Comparison of ENCODE assay signal across 18 cellular contexts in the genomic region with DNA sequence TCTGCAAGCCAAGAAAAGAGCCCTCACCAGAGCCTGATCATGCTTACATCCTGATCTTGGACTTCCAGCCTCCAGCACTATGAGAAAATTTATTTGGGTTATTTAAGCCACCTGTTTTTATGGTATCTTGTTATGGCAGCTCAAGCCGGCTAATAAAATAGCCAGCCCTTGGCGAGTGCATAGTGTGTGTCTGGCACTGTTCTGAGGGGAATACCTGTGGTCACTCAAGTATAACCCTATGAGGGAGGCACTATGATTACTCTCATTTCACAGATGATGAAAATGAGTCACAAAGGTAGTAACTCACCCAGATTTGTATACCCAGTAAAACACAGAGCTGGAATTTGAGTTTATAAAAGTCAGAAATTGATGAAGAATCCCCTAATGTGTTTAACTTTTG.
A peak's percentile ranks its signal among the peaks of the same experiment; 100 is the strongest.
DNase-seq lines count a peak whose midpoint lies in the region; ATAC-seq, FAIRE-seq and TF ChIP-seq lines count a peak whose summit lies in the region.
"Had no signal": no experiment of that assay in that cellular context is flagged by ENCODE, and none has a peak within 500 bp of the region (broad histone marks: within the 10 kb centered on the region; RNA-seq: fewer than 3 reads in every experiment).

No MANE protein-coding gene starts in this region.

- H3K4me1 Mint-ChIP-seq in Calu3 (ENCODE audit: low read depth, unreplicated experiment), result peaks cover 29% of the 10 kb centered on the region
- H3K4me1 Mint-ChIP-seq: activated CD4-positive, alpha-beta T cell treated with anti-CD3 and anti-CD28 coated beads, Interleukin-2, amount 10 ng/mL, durations not matched to agents 24 days and 14 days; CD14-positive monocyte had no signal

- CTCF ChIA-PET in Calu3 (lab: Charles Lee) (no interaction called here), PC-3 (lab: Charles Lee) (interaction anchor here (0.6 kb wide), 1 partner anchor 1227 kb away, joined by 3 read pairs; no protein-coding TSS in a partner anchor)

- no peaks in the 10 kb centered on the region for H3K9me3 Mint-ChIP-seq in Calu3 (ENCODE audit: low read depth, unreplicated experiment)
- H3K9me3 Mint-ChIP-seq: activated CD4-positive, alpha-beta T cell treated with anti-CD3 and anti-CD28 coated beads, Interleukin-2, amount 10 ng/mL, durations not matched to agents 24 days and 14 days; CD14-positive monocyte had no signal

- POLR2A ChIA-PET in PC-3 (lab: Charles Lee; ENCODE audit: unreplicated experiment), result interaction anchor here (0.6 kb wide), 2 partner anchors 21 to 26 kb away, joined by 3 to 4 read pairs; no protein-coding TSS in a partner anchor

- DNase-seq in Calu3, result no peak
- peak; percentile 55 for DNase-seq in PC-3
- peak; percentile 23 for DNase-seq in kidney glomerular epithelial cell (lab: John Stamatoyannopoulos, UW)
- no peak for DNase-seq in NCI-H1092 treated with DMSO at 0.1 percent for 48 hours (lab: John Stamatoyannopoulos, UW)
- no peak for DNase-seq in neuronal stem cell (ENCODE audit: low spot score)
- no peak for DNase-seq in NCI-H345 treated with DMSO at 0.1 percent for 48 hours (lab: John Stamatoyannopoulos, UW; ENCODE audit: unreplicated experiment)
- DNase-seq in GM19239 (ENCODE audit: insufficient read length, low spot score), result no peak
- DNase-seq: activated CD4-positive, alpha-beta T cell treated with anti-CD3 and anti-CD28 coated beads, Interleukin-2, amount 10 ng/mL, durations not matched to agents 24 days and 14 days; DMS153; dorsolateral prefrontal cortex; left ventricle myocardium superior; MV-4-11; NCI-H2029; NCI-H446 treated with DMSO at 0.1 percent for 48 hours had no signal

- no peak overlapping the region for H2BK15ac ChIP-seq in neuronal stem cell (ENCODE audit: low read length)

- H2BK5ac ChIP-seq in neuronal stem cell (ENCODE audit: low read length), result no peak overlapping the region

- no peak overlapping the region for H4K8ac ChIP-seq in neuronal stem cell (ENCODE audit: low read depth, low read length)

- no peak overlapping the region for H3K4me2 ChIP-seq in PC-3 (ENCODE audit: low read length)
- H3K4me2 ChIP-seq in neuronal stem cell (ENCODE audit: insufficient read depth, low read length, poor library complexity, severe bottlenecking), result no peak overlapping the region

- H3K4me3 Mint-ChIP-seq in Calu3 (ENCODE audit: low read depth, unreplicated experiment), result no peak overlapping the region
- H3K4me3 Mint-ChIP-seq: activated CD4-positive, alpha-beta T cell treated with anti-CD3 and anti-CD28 coated beads, Interleukin-2, amount 10 ng/mL, durations not matched to agents 24 days and 14 days; CD14-positive monocyte had no signal

- no peaks in the 10 kb centered on the region for H3K36me3 Mint-ChIP-seq in Calu3 (ENCODE audit: insufficient read depth, unreplicated experiment)
- H3K36me3 Mint-ChIP-seq: CD14-positive monocyte had no signal

- no peak for FAIRE-seq in GM19239 (lab: Jason Lieb, UNC)

- no peaks in the 10 kb centered on the region for H4K20me1 ChIP-seq in PC-3 (ENCODE audit: low read length)

- no peak overlapping the region for H3K14ac ChIP-seq in neuronal stem cell (ENCODE audit: low read length)

- intact Hi-C loops in Calu3 (cut with micrococcal nuclease; ENCODE audit: unreplicated experiment), result loop anchor here (5.0 kb wide), 1 partner anchor 161 kb away; no protein-coding TSS in a partner anchor
- intact Hi-C loops in PC-3 (cut with micrococcal nuclease), result loop anchor here (10.0 kb wide), 1 partner anchor 551 kb away; no protein-coding TSS in a partner anchor

- H3K27me3 Mint-ChIP-seq in Calu3 (ENCODE audit: unreplicated experiment), result no peaks in the 10 kb centered on the region
- H3K27me3 Mint-ChIP-seq: activated CD4-positive, alpha-beta T cell treated with anti-CD3 and anti-CD28 coated beads, Interleukin-2, amount 10 ng/mL, durations not matched to agents 24 days and 14 days had no signal

- no peak overlapping the region for H2AK5ac ChIP-seq in neuronal stem cell (ENCODE audit: low read depth, low read length)

- no peak overlapping the region for H3K4ac ChIP-seq in neuronal stem cell (ENCODE audit: low read length)

- no peak overlapping the region for H2AFZ ChIP-seq in PC-3 (ENCODE audit: low read length)
- no peak overlapping the region for H2AFZ ChIP-seq in neuronal stem cell (ENCODE audit: low read length)

- H3K27ac ChIP-seq in PC-3 (ENCODE audit: low read length) (no peak overlapping the region), neuronal stem cell (replicated peaks; ENCODE audit: low read length) (no peak overlapping the region)
- H3K27ac ChIP-seq: dorsolateral prefrontal cortex, suprapubic skin had no signal

- WGBS in neuronal stem cell (ENCODE audit: extremely low coverage in 2 of 2, insufficient read length in 2 of 2, insufficient replicate concordance in 1 of 2), 2 donors, result no CpG with 5 or more reads among the region's 2 CpGs

- H3K79me2 ChIP-seq in PC-3 (ENCODE audit: low read length), result no peaks in the 10 kb centered on the region

- no peaks in the 10 kb centered on the region for H3K79me1 ChIP-seq in neuronal stem cell (ENCODE audit: low read depth, low read length)

- no peaks in the 10 kb centered on the region for H3K36me3 ChIP-seq in PC-3 (ENCODE audit: low read depth, low read length)
- no peaks in the 10 kb centered on the region for H3K36me3 ChIP-seq in neuronal stem cell (replicated peaks in 1 of 2; ENCODE audit: control insufficient read depth in 2 of 2, insufficient read depth in 2 of 2, low read length in 2 of 2)
- H3K36me3 ChIP-seq: suprapubic skin had no signal

- H4K91ac ChIP-seq in neuronal stem cell (ENCODE audit: low read depth, low read length, poor library complexity), result no peak overlapping the region

- no peaks in the 10 kb centered on the region for H3K27me3 ChIP-seq in PC-3 (ENCODE audit: low read length)
- no peaks in the 10 kb centered on the region for H3K27me3 ChIP-seq in neuronal stem cell (ENCODE audit: control insufficient read depth in 3 of 3, insufficient read depth in 3 of 3, low read depth in 1 of 3, low read length in 3 of 3)
- H3K27me3 ChIP-seq: suprapubic skin had no signal

- no peaks in the 10 kb centered on the region for H3F3A ChIP-seq in PC-3 (ENCODE audit: low read length, unreplicated experiment)

- no peak overlapping the region for H3K18ac ChIP-seq in neuronal stem cell (ENCODE audit: low read length)

- peak overlapping the region; percentile 24 for H3K27ac Mint-ChIP-seq in Calu3 (ENCODE audit: unreplicated experiment)
- H3K27ac Mint-ChIP-seq: activated CD4-positive, alpha-beta T cell treated with anti-CD3 and anti-CD28 coated beads, Interleukin-2, amount 10 ng/mL, durations not matched to agents 24 days and 14 days; CD14-positive monocyte had no signal

- H3K23ac ChIP-seq in neuronal stem cell (ENCODE audit: low read depth, low read length, poor library complexity), result no peak overlapping the region

- H3K4me1 ChIP-seq in PC-3 (ENCODE audit: insufficient read depth, low read length) (peaks cover 3% of the 10 kb centered on the region; the same call in 1 of the 2 replicates), neuronal stem cell (ENCODE audit: control insufficient read depth in 2 of 2, insufficient read depth in 1 of 2, low read depth in 1 of 2, low read length in 2 of 2) (no peaks in the 10 kb centered on the region)
- H3K4me1 ChIP-seq: suprapubic skin had no signal

- BruUV-seq in Calu3 (replicated peaks; lab: Mats Ljungman, UMichigan) (no TSS peak), PC-3 (replicated peaks; lab: Mats Ljungman, UMichigan) (no TSS peak)

- H3K9me2 ChIP-seq in PC-3 (replicated peaks; ENCODE audit: low read length), result no peaks in the 10 kb centered on the region

- H3K9me3 ChIP-seq in PC-3 (ENCODE audit: low read length) (no peaks in the 10 kb centered on the region), neuronal stem cell (replicated peaks in 1 of 2; ENCODE audit: control insufficient read depth in 2 of 2, insufficient read depth in 1 of 2, low read depth in 1 of 2, low read length in 2 of 2) (no peaks in the 10 kb centered on the region)
- H3K9me3 ChIP-seq: suprapubic skin had no signal

- no peak overlapping the region for H2BK120ac ChIP-seq in neuronal stem cell (ENCODE audit: low read depth, low read length)

- H3K9ac ChIP-seq in PC-3 (ENCODE audit: low read length), result no peak overlapping the region
- H3K9ac ChIP-seq in neuronal stem cell (ENCODE audit: low read depth, low read length, poor library complexity), result no peak overlapping the region

- ATAC-seq in HG02610 (IDR thresholded peaks at IDR 0.05; ENCODE audit: unreplicated experiment), result peak; percentile 78
- ATAC-seq in PC-3, result peak; percentile 96
- ATAC-seq: esophagus mucosa, left ventricle myocardium superior had no signal

- no peak overlapping the region for H2BK12ac ChIP-seq in neuronal stem cell (ENCODE audit: low read length)

- no peak overlapping the region for H3K4me3 ChIP-seq in PC-3 (ENCODE audit: low read length)
- H3K4me3 ChIP-seq in neuronal stem cell (ENCODE audit: low read length in 2 of 2), result no peak overlapping the region
- H3K4me3 ChIP-seq: dorsolateral prefrontal cortex, suprapubic skin had no signal

- TF ChIP-seq CTCF in Calu3 (IDR thresholded peaks at IDR 0.05; ENCODE audit: unreplicated experiment) (no peak), PC-3 (conservative IDR thresholded peaks at IDR 0.05; ENCODE audit: low read depth, low read length) (no peak)

Comparison
In these comparisons a context has a peak if more than half of its experiments do, and no peak if none do; other contexts are left out.
1. DNase-seq: peak in PC-3 (single experiment) and kidney glomerular epithelial cell (single experiment); none in Calu3 (single experiment), NCI-H1092 treated with DMSO at 0.1 percent for 48 hours (single experiment), neuronal stem cell (single experiment), NCI-H345 treated with DMSO at 0.1 percent for 48 hours (single experiment) and GM19239 (single experiment).